Comparison of ENCODE assay signal across 8 cellular contexts in the genomic region with DNA sequence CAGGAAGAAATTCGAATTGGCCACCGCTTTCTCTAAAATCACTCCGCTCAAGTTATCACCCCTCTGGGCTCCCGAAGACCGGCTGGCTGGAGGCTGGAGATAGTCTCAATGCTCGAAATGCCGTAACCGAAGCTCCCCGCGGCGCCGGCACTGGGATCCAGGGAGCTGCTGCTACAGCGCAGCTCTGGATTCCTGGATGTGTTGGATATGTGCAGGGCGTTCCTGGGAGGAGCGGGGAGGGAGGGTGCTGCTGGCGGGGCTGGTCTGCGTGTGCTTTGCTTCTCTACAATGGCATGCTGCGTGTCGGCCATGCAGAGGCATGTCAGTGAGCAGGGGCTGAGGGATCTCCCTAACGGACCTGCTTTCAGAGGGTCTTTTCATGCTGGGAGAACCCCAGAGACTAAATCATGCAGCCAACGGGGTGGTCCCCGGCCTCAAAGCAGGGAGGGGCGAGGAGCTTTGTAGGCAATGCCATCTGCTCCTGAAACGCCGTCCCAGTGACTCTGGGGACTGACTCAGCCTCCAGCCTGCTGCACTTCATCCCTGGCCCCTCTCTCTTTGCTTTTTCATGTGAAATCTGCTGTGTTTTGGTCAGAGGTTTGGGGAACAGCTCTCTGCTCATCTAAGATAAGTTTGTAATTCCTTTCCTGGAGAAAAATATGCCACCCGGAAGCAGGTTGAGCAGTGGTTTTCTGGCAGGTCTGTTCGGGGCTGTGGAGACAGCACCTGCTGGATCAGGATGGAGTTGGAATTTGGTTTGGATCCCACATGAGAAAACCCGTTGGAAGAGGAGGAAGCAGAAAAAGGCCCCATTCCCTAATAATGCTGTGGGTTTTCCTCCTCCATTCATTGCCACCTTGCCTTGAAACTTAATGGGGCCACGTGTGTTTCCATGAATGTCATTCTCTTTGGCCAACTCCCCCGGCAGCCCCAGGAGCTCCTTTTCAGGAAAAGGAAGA.
DNase-seq lines count a peak whose midpoint lies in the region; ATAC-seq, FAIRE-seq and TF ChIP-seq lines count a peak whose summit lies in the region.

No MANE protein-coding gene starts in this region.

- H4K8ac ChIP-seq in H9 (replicated peaks; ENCODE audit: insufficient read length, low read depth, low read length): no peak overlapping the region
- H4K8ac ChIP-seq in H1 (ENCODE audit: extremely low read depth, insufficient read depth, low read length): peak overlapping the region; percentile 97
- no peak overlapping the region for H4K8ac ChIP-seq in mesendoderm (ENCODE audit: low read depth, low read length)

- peak overlapping the region; percentile 85 to 91 for H3K4me3 Mint-ChIP-seq in H9

- H3K27me3 Mint-ChIP-seq in H9 (ENCODE audit: low read depth): no peaks in the 10 kb centered on the region; the same call in 1 of the 2 replicates

- H3T11ph ChIP-seq in H9 (ENCODE audit: low read length): no peak overlapping the region

- TF ChIP-seq POLR2A in H1 (IDR thresholded peaks at IDR 0.05; ENCODE audit: control extremely low read depth in 1 of 2, low read depth in 2 of 2, low read length in 2 of 2): no peak

- TF ChIP-seq RAD21 in SK-N-SH (IDR thresholded peaks at IDR 0.05; ENCODE audit: low read length) (peak; percentile 23; the same call in 1 of the 2 replicates), H1 (IDR thresholded peaks at IDR 0.05 in 1 of 2, conservative IDR thresholded peaks at IDR 0.05 in 1 of 2; ENCODE audit: low read depth in 2 of 2, low read length in 2 of 2) (no peak; a peak in 1 of 4 replicates)

- H3K27ac ChIP-seq in H9 (ENCODE audit: insufficient read length, low read depth, low read length) (no peak overlapping the region), SK-N-SH (ENCODE audit: low read depth in 2 of 2, low read length in 1 of 2) (peak overlapping the region; percentile 89 to 95), H1 (ENCODE audit: low read depth, low read length) (peak overlapping the region; percentile 60; the same call in 1 of the 2 replicates), mesendoderm (ENCODE audit: low read depth, low read length) (peak overlapping the region; percentile 93), thymus (ENCODE audit: low read depth) (peak overlapping the region; percentile 97)

- peak overlapping the region; percentile 64 for H3K18ac ChIP-seq in H9 (ENCODE audit: insufficient read length, low read depth, low read length)
- peak overlapping the region; percentile 90; the same call in 1 of the 2 replicates for H3K18ac ChIP-seq in H1 (ENCODE audit: extremely low read depth, low read length)
- H3K18ac ChIP-seq in mesendoderm (ENCODE audit: low read length): peak overlapping the region; percentile 61

- TF ChIP-seq CTCF in BE2C (IDR thresholded peaks at IDR 0.05; ENCODE audit: low read depth, low read length) (no peak), H9 (conservative IDR thresholded peaks at IDR 0.05) (no peak), SK-N-SH (IDR thresholded peaks at IDR 0.05) (no peak), H1 (IDR thresholded peaks at IDR 0.05; ENCODE audit: control extremely low read depth in 1 of 3, insufficient read depth in 1 of 3, low read depth in 1 of 3, low read length in 3 of 3) (no peak)

- H2AK5ac ChIP-seq in H9 (ENCODE audit: insufficient read length, low read length) (no peak overlapping the region), H1 (ENCODE audit: low read depth, low read length) (peak overlapping the region; percentile 25; the same call in 1 of the 2 replicates), mesendoderm (ENCODE audit: low read length) (no peak overlapping the region)

- peaks cover 54 to 69% of the 10 kb centered on the region in 2 experiments for H3K4me1 Mint-ChIP-seq in H9

- H4K91ac ChIP-seq in H9 (ENCODE audit: insufficient read length, low read depth, low read length) (peak overlapping the region; percentile 16), H1 (replicated peaks; ENCODE audit: insufficient read length, low read length) (peak overlapping the region; percentile 63)

- peak; percentile 81 for DNase-seq in BE2C
- DNase-seq in H9: peak; percentile 76
- DNase-seq in SK-N-SH: peak; percentile 93
- peak in 1 of 2 experiments; percentile 69 for DNase-seq in H1 (ENCODE audit: low read depth in 1 of 2, low spot score in 2 of 2)
- DNase-seq in mesendoderm: peak; percentile 87
- DNase-seq in NCI-H748 treated with DMSO at 0.1 percent for 48 hours (lab: John Stamatoyannopoulos, UW): no peak

- no peak overlapping the region for H2BK5ac ChIP-seq in H9 (ENCODE audit: insufficient read length, low read length)
- H2BK5ac ChIP-seq in H1 (ENCODE audit: low read depth, low read length): peak overlapping the region; percentile 83; the same call in 1 of the 2 replicates
- no peak overlapping the region for H2BK5ac ChIP-seq in mesendoderm (ENCODE audit: low read length)

- H3K23me2 ChIP-seq in H9 (ENCODE audit: insufficient read length, low read depth, low read length, poor library complexity, severe bottlenecking): peaks cover 18% of the 10 kb centered on the region
- peaks cover 21% of the 10 kb centered on the region for H3K23me2 ChIP-seq in H1 (ENCODE audit: low read depth, low read length)

- H3K23ac ChIP-seq in H9 (ENCODE audit: insufficient read length, low read depth, low read length): no peak overlapping the region
- no peak overlapping the region for H3K23ac ChIP-seq in H1 (ENCODE audit: insufficient read length)
- H3K23ac ChIP-seq in mesendoderm (ENCODE audit: low read length): peak overlapping the region; percentile 72

- peaks cover 21% of the 10 kb centered on the region for H3K4me1 ChIP-seq in BE2C
- H3K4me1 ChIP-seq in H9 (ENCODE audit: insufficient read depth, low read length): peaks cover 11% of the 10 kb centered on the region; the same call in 1 of the 2 replicates
- H3K4me1 ChIP-seq in SK-N-SH (ENCODE audit: control insufficient read depth in 1 of 2, insufficient read depth in 2 of 2, low read depth in 1 of 2, low read length in 1 of 2): peaks cover 28 to 59% of the 10 kb centered on the region in 2 experiments
- peaks cover 26 to 45% (median 37%) of the 10 kb centered on the region in 4 experiments for H3K4me1 ChIP-seq in H1 (replicated peaks in 1 of 4; ENCODE audit: control insufficient read depth in 3 of 4, insufficient read depth in 4 of 4, low read length in 3 of 4)
- peaks cover 17% of the 10 kb centered on the region for H3K4me1 ChIP-seq in mesendoderm (ENCODE audit: control insufficient read depth, low read depth, low read length)
- H3K4me1 ChIP-seq in thymus (ENCODE audit: control insufficient read depth, insufficient read depth, low read length): peaks cover 49% of the 10 kb centered on the region

- H3K36me3 ChIP-seq in BE2C (peaks cover 9% of the 10 kb centered on the region), SK-N-SH (replicated peaks in 1 of 2; ENCODE audit: control insufficient read depth in 1 of 2, insufficient read depth in 2 of 2, low read length in 1 of 2) (peaks cover 3 to 8% of the 10 kb centered on the region in 2 experiments), H1 (ENCODE audit: control insufficient read depth in 2 of 4, insufficient read depth in 4 of 4, low read length in 3 of 4) (no peaks in the 10 kb centered on the region), mesendoderm (ENCODE audit: control insufficient read depth, insufficient read depth, low read length) (no peaks in the 10 kb centered on the region), thymus (ENCODE audit: control insufficient read depth, insufficient read depth) (peaks cover 25% of the 10 kb centered on the region)

- H3K36me3 Mint-ChIP-seq in H9 (ENCODE audit: insufficient read depth in 1 of 3, low read depth in 3 of 3): peaks cover 0 to 5% (median 5%) of the 10 kb centered on the region in 3 experiments; a peak in 4 of 7 replicates

- peak overlapping the region; percentile 84 to 96 (median 91) for H3K27ac Mint-ChIP-seq in H9

- H2BK20ac ChIP-seq in H9 (ENCODE audit: low read depth, low read length, poor library complexity, severe bottlenecking) (no peak overlapping the region), H1 (ENCODE audit: low read length) (no peak overlapping the region; the same call in 1 of the 2 replicates)

- H3K9me3 Mint-ChIP-seq in H9: no peaks in the 10 kb centered on the region

- H3K56ac ChIP-seq in H9 (ENCODE audit: insufficient read length, low read depth, low read length): no peak overlapping the region
- H3K56ac ChIP-seq in H1 (replicated peaks; ENCODE audit: insufficient read length, low read depth, low read length): peak overlapping the region; percentile 60
- H3K56ac ChIP-seq in mesendoderm (ENCODE audit: low read length): peak overlapping the region; percentile 87

- H3K9ac ChIP-seq in H9 (ENCODE audit: extremely low read depth, insufficient read length, low read length) (peak overlapping the region; percentile 48), SK-N-SH (peak overlapping the region; percentile 87), H1 (replicated peaks in 1 of 4; ENCODE audit: extremely low read depth in 1 of 4, low read depth in 3 of 4, low read length in 3 of 4) (peak overlapping the region; percentile 77 to 85 (median 82)), mesendoderm (ENCODE audit: low read length) (peak overlapping the region; percentile 91)

- no peak for ATAC-seq in HG02970 (IDR thresholded peaks at IDR 0.05; ENCODE audit: low FRiP score, unreplicated experiment)

- H3K4me2 ChIP-seq in H9 (ENCODE audit: insufficient read depth, insufficient read length, low read length): peak overlapping the region; percentile 52
- peak overlapping the region; percentile 99 for H3K4me2 ChIP-seq in SK-N-SH
- peak overlapping the region; percentile 71 to 78 for H3K4me2 ChIP-seq in H1 (ENCODE audit: insufficient read depth in 1 of 2, low read depth in 2 of 2, low read length in 2 of 2)
- H3K4me2 ChIP-seq in mesendoderm (ENCODE audit: low read length): peak overlapping the region; percentile 81

- no peak for FAIRE-seq in H1 (lab: Jason Lieb, UNC)

- WGBS in H9 (ENCODE audit: extremely low coverage, insufficient read length, low lambda C conversion rate): no CpG with 5 or more reads among the region's 30 CpGs
- 32% methylated on average over 28 of the region's 30 CpGs for WGBS in SK-N-SH (ENCODE audit: low lambda C conversion rate)
- WGBS in H1 (ENCODE audit: extremely low coverage in 1 of 2, insufficient coverage in 1 of 2, insufficient read length in 1 of 2, insufficient replicate concordance in 2 of 2, low coverage in 1 of 2, low lambda C conversion rate in 2 of 2, missing lambda C conversion rate in 1 of 2), 2 experiments: 10% methylated on average over 30 of the region's 30 CpGs; no CpG with 5 or more reads in 1 of the 2 experiments
- no CpG with 5 or more reads among the region's 30 CpGs for WGBS in mesendoderm (ENCODE audit: extremely low coverage, insufficient coverage, low lambda C conversion rate)
- 3% methylated on average over 30 of the region's 30 CpGs for WGBS in thymus

- H3K4me3 ChIP-seq in BE2C (ENCODE audit: low read depth, low read length) (peak overlapping the region; percentile 93), SK-N-SH (ENCODE audit: low read depth in 2 of 2, low read length in 1 of 2) (peak overlapping the region; percentile 61 to 79), H1 (ENCODE audit: extremely low read depth in 1 of 4, insufficient read depth in 2 of 4, low read depth in 3 of 4, low read length in 4 of 4) (peak overlapping the region; percentile 50 to 78 (median 61)), mesendoderm (ENCODE audit: low read length) (peak overlapping the region; percentile 69), thymus (ENCODE audit: low read length) (peak overlapping the region; percentile 96)

- no peak overlapping the region for H2AFZ ChIP-seq in H9 (ENCODE audit: low read length)
- no peak overlapping the region; the same call in 1 of the 2 replicates for H2AFZ ChIP-seq in SK-N-SH (ENCODE audit: low read depth)
- H2AFZ ChIP-seq in H1 (ENCODE audit: low read length): no peak overlapping the region

- no peaks in the 10 kb centered on the region for H3K27me3 ChIP-seq in BE2C
- no peaks in the 10 kb centered on the region for H3K27me3 ChIP-seq in H9 (ENCODE audit: insufficient read depth, low read length)
- H3K27me3 ChIP-seq in SK-N-SH (ENCODE audit: insufficient read depth): no peaks in the 10 kb centered on the region
- no peaks in the 10 kb centered on the region for H3K27me3 ChIP-seq in H1 (replicated peaks in 1 of 4; ENCODE audit: control insufficient read depth in 3 of 4, extremely low read depth in 1 of 4, insufficient read depth in 3 of 4, low read length in 3 of 4)
- H3K27me3 ChIP-seq in mesendoderm (ENCODE audit: insufficient read depth, low read length, poor library complexity): no peaks in the 10 kb centered on the region
- no peaks in the 10 kb centered on the region for H3K27me3 ChIP-seq in thymus (ENCODE audit: control insufficient read depth, insufficient read depth)

- H3K9me3 ChIP-seq in BE2C: no peaks in the 10 kb centered on the region
- H3K9me3 ChIP-seq in H9 (ENCODE audit: control insufficient read depth, low read depth, low read length): no peaks in the 10 kb centered on the region
- H3K9me3 ChIP-seq in SK-N-SH: no peaks in the 10 kb centered on the region
- no peaks in the 10 kb centered on the region for H3K9me3 ChIP-seq in H1 (ENCODE audit: insufficient read depth in 2 of 2, low read depth in 1 of 2, low read length in 1 of 2)
- H3K9me3 ChIP-seq in thymus (ENCODE audit: control insufficient read depth): no peaks in the 10 kb centered on the region

- H2BK12ac ChIP-seq in H9 (ENCODE audit: insufficient read length, low read depth, low read length): no peak overlapping the region
- peak overlapping the region; percentile 84; the same call in 1 of the 2 replicates for H2BK12ac ChIP-seq in H1 (ENCODE audit: low read depth, low read length)

- H3K4ac ChIP-seq in H9 (ENCODE audit: low read depth, low read length) (peak overlapping the region; percentile 63; the same call in 1 of the 2 replicates), H1 (replicated peaks; ENCODE audit: insufficient read length, low read depth, low read length) (peak overlapping the region; percentile 46), mesendoderm (ENCODE audit: low read depth, low read length) (peak overlapping the region; percentile 7)

- POLR2A ChIA-PET in SK-N-SH (lab: Yijun Ruan, JAX) (interaction anchor here (0.6 to 2.1 kb wide), 12 partner anchors 14 to 506 kb away, joined by 3 to 17 read pairs (median 6); partner anchors contain the start of gene TNRC6C), H1 (lab: Charles Lee; ENCODE audit: partially characterized antibody) (interaction anchor here (1.0 to 3.5 kb wide), 14 partner anchors 9 to 506 kb away, joined by 3 to 33 read pairs (median 6); partner anchors contain the start of gene TNRC6C)

- H2BK15ac ChIP-seq in H9 (ENCODE audit: low read depth, low read length) (no peak overlapping the region), H1 (ENCODE audit: low read length) (peak overlapping the region; percentile 88), mesendoderm (replicated peaks; ENCODE audit: low read depth) (no peak overlapping the region)

- no peak overlapping the region for H2BK120ac ChIP-seq in H9 (ENCODE audit: low read depth, low read length, poor library complexity, severe bottlenecking)
- H2BK120ac ChIP-seq in H1 (replicated peaks; ENCODE audit: low read depth, low read length): peak overlapping the region; percentile 38
- H2BK120ac ChIP-seq in mesendoderm (ENCODE audit: low read depth, low read length): no peak overlapping the region

- H4K5ac ChIP-seq in H9 (ENCODE audit: insufficient read length, low read depth, low read length) (no peak overlapping the region), H1 (ENCODE audit: insufficient read length, low read depth, low read length) (peak overlapping the region; percentile 37), mesendoderm (ENCODE audit: low read length) (no peak overlapping the region)

- no peaks in the 10 kb centered on the region for H3K9me2 ChIP-seq in SK-N-SH

- H3K79me2 ChIP-seq in H9 (ENCODE audit: insufficient read depth, low read length) (peaks cover 10% of the 10 kb centered on the region; the same call in 1 of the 2 replicates), SK-N-SH (ENCODE audit: insufficient read depth) (peaks cover 99% of the 10 kb centered on the region), H1 (ENCODE audit: control insufficient read depth in 1 of 2, insufficient read depth in 2 of 2, low read length in 2 of 2) (peaks cover 14 to 73% of the 10 kb centered on the region in 2 experiments), mesendoderm (ENCODE audit: control insufficient read depth, insufficient read depth, low read length) (peaks cover 62% of the 10 kb centered on the region)

- H3K14ac ChIP-seq in H9 (ENCODE audit: insufficient read depth, low read length) (peak overlapping the region; percentile 85; the same call in 1 of the 2 replicates), H1 (ENCODE audit: insufficient read length) (no peak overlapping the region)

- TF ChIP-seq EP300 in SK-N-SH (IDR thresholded peaks at IDR 0.05; ENCODE audit: borderline replicate concordance in 1 of 2, low read depth in 1 of 2, low read length in 1 of 2) (no peak), H1 (IDR thresholded peaks at IDR 0.05; ENCODE audit: borderline replicate concordance in 1 of 2, low read depth in 2 of 2, low read length in 2 of 2) (no peak)

- CTCF ChIA-PET in SK-N-SH (lab: Yijun Ruan, JAX): interaction anchor here (0.7 to 7.6 kb wide), 15 partner anchors 15 to 420 kb away, joined by 3 to 71 read pairs (median 4); no protein-coding TSS in a partner anchor
- CTCF ChIA-PET in H1 (lab: Charles Lee; ENCODE audit: partially characterized antibody): interaction anchor here (0.6 to 4.3 kb wide), 10 partner anchors 14 to 121 kb away, joined by 3 to 51 read pairs (median 4); no protein-coding TSS in a partner anchor

- peaks cover 10% of the 10 kb centered on the region for H3K79me1 ChIP-seq in H9 (ENCODE audit: insufficient read depth, low read depth, low read length, poor library complexity, severe bottlenecking)
- H3K79me1 ChIP-seq in H1 (ENCODE audit: low read depth, low read length): peaks cover 30% of the 10 kb centered on the region
- H3K79me1 ChIP-seq in mesendoderm (ENCODE audit: low read length): peaks cover 28% of the 10 kb centered on the region

- peaks cover 23% of the 10 kb centered on the region for H3F3A ChIP-seq in SK-N-SH (replicated peaks; ENCODE audit: insufficient read depth)

- H4K20me1 ChIP-seq in H9 (ENCODE audit: control insufficient read depth, insufficient read depth, insufficient read length) (peaks cover 3% of the 10 kb centered on the region), SK-N-SH (ENCODE audit: insufficient read depth) (peaks cover 77% of the 10 kb centered on the region), H1 (replicated peaks in 1 of 2; ENCODE audit: control insufficient read depth in 1 of 2, insufficient read depth in 2 of 2, low read length in 2 of 2) (peaks cover 5 to 14% of the 10 kb centered on the region in 2 experiments)

Comparison
In these comparisons a context has a peak if more than half of its experiments do, and no peak if none do; other contexts are left out.
1. H3K4ac ChIP-seq: peak in every context shown above with its lines; median percentile 63 in H9; 46 in H1; 7 in mesendoderm.